28 cellular contexts compared by ENCODE assay signal in the genomic region with DNA sequence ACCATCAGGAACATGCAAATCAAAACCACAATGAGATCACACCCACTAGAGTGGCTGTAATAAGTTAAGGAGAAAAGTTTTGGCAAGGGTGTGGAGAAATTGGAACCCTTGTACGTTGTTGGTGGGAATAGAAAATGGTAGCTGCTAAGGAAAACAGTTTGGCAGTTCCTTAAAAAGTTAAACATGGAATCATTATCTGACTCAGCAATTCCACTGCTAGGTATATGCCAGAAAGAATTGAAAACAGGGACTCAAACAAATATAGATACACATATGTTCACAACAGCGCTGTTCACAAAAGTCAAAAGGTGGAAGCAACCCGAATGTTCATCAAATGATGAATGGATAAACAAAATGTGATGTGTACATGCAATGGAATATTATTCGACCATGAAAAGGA.
"Had no signal": no experiment of that assay in that cellular context is flagged by ENCODE, and none has a peak within 500 bp of the region (broad histone marks: within the 10 kb centered on the region; RNA-seq: fewer than 3 reads in every experiment).

No MANE protein-coding gene starts in this region.

- H3K27ac ChIP-seq: neural progenitor cell, ovary, parathyroid adenoma, psoas muscle, skin epidermis, spleen, suprapubic skin, testis, tibial artery, transverse colon, upper lobe of right lung, uterus had no signal

- DNase-seq: natural killer cell; occipital lobe; ovary; posterior cingulate gyrus; psoas muscle; right cardiac atrium; spleen; stimulated activated CD4-positive, alpha-beta T cell treated with anti-CD3 and anti-CD28 coated beads, Interleukin-12 subunit alpha, Interleukin-12 subunit beta, amount 100 ng/mL, for 4 hours; stimulated activated CD4-positive, alpha-beta T cell treated with anti-CD3 and anti-CD28 coated beads, Interleukin-1b, Interleukin-23, amount 100 ng/mL, for 48 hours; stimulated activated CD4-positive, alpha-beta T cell treated with anti-CD3 and anti-CD28 coated beads, Interleukin-4, amount 100 ng/mL, for 1 hour; stimulated activated CD4-positive, alpha-beta T cell treated with anti-CD3 and anti-CD28 coated beads, Interleukin-4, amount 100 ng/mL, for 4 hours; stimulated activated CD8-positive, alpha-beta memory T cell treated with anti-CD3 and anti-CD28 coated beads, Interleukin-4, amount 100 ng/mL, for 48 hours; stimulated activated naive CD4-positive, alpha-beta T cell; stimulated activated naive CD8-positive, alpha-beta T cell treated with anti-CD3 and anti-CD28 coated beads, Interleukin-15, amount 100 ng/mL, for 72 hours; stimulated activated naive CD8-positive, alpha-beta T cell treated with anti-CD3 and anti-CD28 coated beads, Interleukin-15, Interleukin-2, amounts not matched to agents 100 U/mL and 50 U/mL, for 24 hours; substantia nigra; testis; tibial artery; transverse colon; upper lobe of right lung; uterus had no signal

- H3K79me2 ChIP-seq: parathyroid adenoma had no signal

- H3K4me3 ChIP-seq: neural progenitor cell, ovary, psoas muscle, skin epidermis, smooth muscle cell, spleen, suprapubic skin, testis, tibial artery, transverse colon, upper lobe of right lung, uterus had no signal

- ATAC-seq: natural killer cell; psoas muscle; right cardiac atrium; sciatic nerve; stimulated activated memory B cell treated with anti-CD40 and anti-IgM and Interleukin-4, amounts not matched to agents 10 μg/mL and 1 μg/mL and 100 μg/mL, for 72 hours; stimulated activated naive CD8-positive, alpha-beta T cell treated with anti-CD3 and anti-CD28 coated beads, Interleukin-15, amount 100 ng/mL, for 72 hours; stimulated activated naive CD8-positive, alpha-beta T cell treated with anti-CD3 and anti-CD28 coated beads, Interleukin-15, Interleukin-2, amounts not matched to agents 100 U/mL and 50 U/mL, for 24 hours; upper lobe of right lung had no signal

- H3K4me1 ChIP-seq: parathyroid adenoma, psoas muscle, spleen, suprapubic skin, testis, tibial artery, transverse colon, upper lobe of right lung, uterus had no signal

- H3K9ac ChIP-seq: neural progenitor cell, parathyroid adenoma had no signal

- H3K27me3 ChIP-seq: neural progenitor cell, ovary, testis, transverse colon, uterus had no signal

- H3K4me2 ChIP-seq: neural progenitor cell, smooth muscle cell had no signal

- H3K36me3 ChIP-seq: neural progenitor cell, ovary, spleen, suprapubic skin, tibial artery, transverse colon, upper lobe of right lung, uterus had no signal

- H3K9me3 ChIP-seq: ovary, psoas muscle, suprapubic skin, testis, transverse colon, upper lobe of right lung, uterus had no signal

- H2AFZ ChIP-seq: neural progenitor cell, parathyroid adenoma had no signal
